Comparison of ENCODE assay signal across 15 cellular contexts in genomic region chr17:13544755-13545154, GRCh38. TPM values are rescaled to one million over a fixed set of nuclear protein-coding genes. Genes with fewer than 3 reads are reported as not detected.
DNase-seq lines count a peak whose midpoint lies in the region; ATAC-seq, FAIRE-seq and TF ChIP-seq lines count a peak whose summit lies in the region.
"Had no signal": no experiment of that assay in that cellular context is flagged by ENCODE, and none has a peak within 500 bp of the region (broad histone marks: within the 10 kb centered on the region; RNA-seq: fewer than 3 reads in every experiment).

No MANE protein-coding gene starts in this region.

- no peaks in the 10 kb centered on the region for H3K36me3 ChIP-seq in heart left ventricle
- H3K36me3 ChIP-seq: colonic mucosa had no signal

- no peaks in the 10 kb centered on the region for H3K9me3 ChIP-seq in heart left ventricle
- H3K9me3 ChIP-seq: colonic mucosa had no signal

- ATAC-seq in SK-N-SH treated with all-trans-retinoic acid at 6 μM for 48 hours (peak; percentile 40; the same call in 2 of the 3 replicates), omental fat pad (ENCODE audit: low FRiP score) (peak; percentile 22), heart left ventricle (no peak), Right ventricle myocardium superior (ENCODE audit: poor library complexity) (no peak)
- ATAC-seq: activated CD8-positive, alpha-beta T cell treated with anti-CD3 and anti-CD28 coated beads, Interleukin-2, amount 10 ng/mL, durations not matched to agents 7 days and 5 days; stimulated activated naive CD8-positive, alpha-beta T cell treated with anti-CD3 and anti-CD28 coated beads, Interleukin-15, Interleukin-2, amounts not matched to agents 100 U/mL and 50 U/mL, for 24 hours had no signal

- TF ChIP-seq POLR2A in heart left ventricle (IDR thresholded peaks at IDR 0.05) = no peak

- TF ChIP-seq CTCF in D721Med (IDR thresholded peaks at IDR 0.05; ENCODE audit: insufficient read depth, missing control alignments) (no peak), fibroblast of pulmonary artery (IDR thresholded peaks at IDR 0.05; ENCODE audit: low read length, missing control alignments) (no peak), omental fat pad (IDR thresholded peaks at IDR 0.05) (no peak), heart left ventricle (IDR thresholded peaks at IDR 0.05) (no peak)

- peak; percentile 48 for FAIRE-seq in D721Med (lab: Jason Lieb, UNC)
- FAIRE-seq: endothelial cell of umbilical vein had no signal

- intact Hi-C loops in heart left ventricle (cut with DNase I) (no loop called here), Right ventricle myocardium superior (cut with DNase I) (no loop called here)

- no peak overlapping the region for H3K4me3 ChIP-seq in fibroblast of pulmonary artery (replicated peaks; ENCODE audit: low read depth, low read length)
- H3K4me3 ChIP-seq in heart left ventricle = no peak overlapping the region
- H3K4me3 ChIP-seq: colonic mucosa had no signal

- DNase-seq in D721Med (ENCODE audit: insufficient read length, low spot score) = no peak
- peak; percentile 54 for DNase-seq in fibroblast of pulmonary artery (ENCODE audit: low read depth)
- no peak for DNase-seq in omental fat pad (ENCODE audit: low spot score)
- DNase-seq in heart left ventricle = no peak
- no peak for DNase-seq in Right ventricle myocardium superior
- no peak for DNase-seq in SKM-1 treated with dmso at 0.1 percent for 144 hours (lab: John Stamatoyannopoulos, UW; ENCODE audit: unreplicated experiment)
- DNase-seq in activated CD4-positive, alpha-beta T cell treated with anti-CD3 and anti-CD28 coated beads for 1 hour = no peak
- DNase-seq: activated CD8-positive, alpha-beta T cell treated with anti-CD3 and anti-CD28 coated beads, Interleukin-2, amount 10 ng/mL, durations not matched to agents 7 days and 5 days; colonic mucosa; NCI-H2081 treated with DMSO at 0.1 percent for 48 hours; NCI-H526; stimulated activated CD4-positive, alpha-beta T cell treated with anti-CD3 and anti-CD28 coated beads, Interleukin-12 subunit alpha, Interleukin-12 subunit beta, amount 100 ng/mL, for 4 hours; stimulated activated naive CD8-positive, alpha-beta T cell treated with anti-CD3 and anti-CD28 coated beads, Interleukin-15, Interleukin-2, amounts not matched to agents 100 U/mL and 50 U/mL, for 24 hours had no signal

- no peaks in the 10 kb centered on the region for H3K27me3 ChIP-seq in heart left ventricle
- H3K27me3 ChIP-seq: colonic mucosa had no signal

- WGBS in heart left ventricle, 4 donors = 71 to 85% (median 78%) methylated on average over 9 of the region's 9 CpGs

- H3K27ac ChIP-seq in heart left ventricle = no peak overlapping the region
- H3K27ac ChIP-seq: colonic mucosa had no signal

- H3K4me1 ChIP-seq in heart left ventricle = peaks cover 0 to 10% (median 0%) of the 10 kb centered on the region in 12 donors
- H3K4me1 ChIP-seq: colonic mucosa had no signal

TF ChIP-seq in SK-N-SH treated with all-trans-retinoic acid at 6 μM for 48 hours, 23 proteins besides CTCF, POLR2A, EP300 and RAD21:
- TF ChIP-seq ESRRG (CRISPR knock-in tag; IDR thresholded peaks at IDR 0.05) (no peak), RARB (CRISPR knock-in tag; IDR thresholded peaks at IDR 0.05) (no peak), TSHZ2 (CRISPR knock-in tag; IDR thresholded peaks at IDR 0.05) (no peak), CSRNP3 (CRISPR knock-in tag; IDR thresholded peaks at IDR 0.05) (no peak), CREB5 (CRISPR knock-in tag; IDR thresholded peaks at IDR 0.05; ENCODE audit: low read depth) (no peak), OSR1 (CRISPR knock-in tag; IDR thresholded peaks at IDR 0.05) (no peak), ZNF8 (CRISPR knock-in tag; IDR thresholded peaks at IDR 0.05) (no peak), CSDC2 (CRISPR knock-in tag; IDR thresholded peaks at IDR 0.05) (no peak), ZC3H10 (CRISPR knock-in tag; IDR thresholded peaks at IDR 0.05) (no peak), ZFP3 (CRISPR knock-in tag; IDR thresholded peaks at IDR 0.05) (no peak), ZFP30 (CRISPR knock-in tag; IDR thresholded peaks at IDR 0.05) (no peak), POU6F1 (CRISPR knock-in tag; IDR thresholded peaks at IDR 0.05; ENCODE audit: borderline replicate concordance, low read depth) (no peak), ISL1 (CRISPR knock-in tag; IDR thresholded peaks at IDR 0.05) (no peak), TCF4 (CRISPR knock-in tag; IDR thresholded peaks at IDR 0.05; ENCODE audit: borderline replicate concordance) (no peak), ZNF70 (CRISPR knock-in tag; IDR thresholded peaks at IDR 0.05) (no peak), GLIS3 (CRISPR knock-in tag; IDR thresholded peaks at IDR 0.05) (no peak), SNAI2 (CRISPR knock-in tag; IDR thresholded peaks at IDR 0.05) (no peak), PPARA (CRISPR knock-in tag; IDR thresholded peaks at IDR 0.05; ENCODE audit: borderline replicate concordance) (no peak), BACH2 (CRISPR knock-in tag; IDR thresholded peaks at IDR 0.05; ENCODE audit: borderline replicate concordance) (no peak), ZNF565 (CRISPR knock-in tag; conservative IDR thresholded peaks at IDR 0.05; ENCODE audit: low read depth) (no peak)

RNA-seq across cellular contexts. Expression of gene HS3ST3A1, which starts 57.0 kb away (rescaled TPM):
- total RNA-seq in omental fat pad (1 to 10 TPM in 2 of 4 donors, under 1 TPM in 1, not detected in 1; 0.47 to 5.9 (median 1.9) TPM), heart left ventricle (1 to 10 TPM in 6 of 9 donors, under 1 TPM in 3; 0.12 to 5.7 (median 2.7) TPM), Right ventricle myocardium superior (1.3 TPM)
- polyA plus RNA-seq in heart left ventricle = 1 to 10 TPM in 1 of 2 donors, under 1 TPM in 1; 0.08 to 1.8 TPM
- total RNA-seq: activated CD8-positive, alpha-beta T cell treated with anti-CD3 and anti-CD28 coated beads, Interleukin-2, amount 10 ng/mL, durations not matched to agents 7 days and 5 days; endothelial cell of umbilical vein had no signal
- polyA plus RNA-seq: endothelial cell of umbilical vein had no signal

Comparison
In these comparisons a context has a peak if more than half of its experiments do, and no peak if none do; other contexts are left out.
1. ATAC-seq: peak in SK-N-SH treated with all-trans-retinoic acid at 6 μM for 48 hours (single experiment) and omental fat pad (single experiment); none in heart left ventricle (0 of 4) and Right ventricle myocardium superior (single experiment).